ENCODE assay signal across 23 cellular contexts in the genomic region with DNA sequence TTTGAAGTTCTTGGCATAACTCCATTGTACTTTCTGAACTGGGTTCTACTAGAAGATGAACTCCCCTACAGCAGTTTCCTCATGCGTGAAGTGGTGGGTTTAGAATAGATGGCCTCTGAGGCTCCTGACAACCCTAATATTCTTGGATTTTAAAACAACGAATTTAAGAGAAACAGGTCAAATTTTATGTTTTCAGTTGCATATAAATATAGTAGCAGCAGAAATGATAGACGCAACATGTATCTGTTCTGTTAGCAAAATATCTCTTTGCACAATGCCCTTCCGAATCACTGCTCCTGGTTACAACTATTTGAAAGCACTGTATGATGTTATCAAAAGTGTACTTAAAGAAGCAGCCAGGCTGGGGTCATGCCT.
"Had no signal": no experiment of that assay in that cellular context is flagged by ENCODE, and none has a peak within 500 bp of the region (broad histone marks: within the 10 kb centered on the region; RNA-seq: fewer than 3 reads in every experiment).

No MANE protein-coding gene starts in this region.

- H3K9me3 ChIP-seq: left lung, neutrophil, ovary, suprapubic skin, tibial nerve, uterus had no signal

- ATAC-seq: left colon, left lung, natural killer cell, right cardiac atrium had no signal

- H3K36me3 ChIP-seq: left lung, neural progenitor cell, neutrophil, ovary, suprapubic skin, tibial nerve, uterus had no signal

- H3K27me3 ChIP-seq: left lung, neural progenitor cell, neutrophil, ovary, suprapubic skin, tibial nerve, uterus had no signal

- H3K27ac ChIP-seq: left lung, neural progenitor cell, neutrophil, ovary, skin epidermis, suprapubic skin, uterus had no signal

- DNase-seq: hippocampal formation; kidney glomerular epithelial cell; left colon; left lung; mesendoderm; naive B cell; natural killer cell; nephron progenitor cell; occipital lobe; ovary; right cardiac atrium; stimulated activated CD4-positive, alpha-beta T cell treated with anti-CD3 and anti-CD28 coated beads, Interleukin-12 subunit alpha, Interleukin-12 subunit beta, amount 100 ng/mL, for 4 hours; stimulated activated CD4-positive, alpha-beta T cell treated with anti-CD3 and anti-CD28 coated beads, Interleukin-15, amount 100 ng/mL, for 24 hours; stimulated activated CD4-positive, alpha-beta T cell treated with anti-CD3 and anti-CD28 coated beads, Interleukin-2, amount 100 ng/mL, for 24 hours; stimulated activated CD4-positive, alpha-beta T cell treated with anti-CD3 and anti-CD28 coated beads, Interleukin-4, amount 100 ng/mL, for 1 hour; stimulated activated naive CD4-positive, alpha-beta T cell; uterus had no signal

- H3K4me3 ChIP-seq: left lung, lung, neural progenitor cell, ovary, skin epidermis, suprapubic skin, tibial nerve, uterus had no signal

- H3K4me1 ChIP-seq: left lung, uterus had no signal
